24 cellular contexts compared by ENCODE assay signal in the genomic region with DNA sequence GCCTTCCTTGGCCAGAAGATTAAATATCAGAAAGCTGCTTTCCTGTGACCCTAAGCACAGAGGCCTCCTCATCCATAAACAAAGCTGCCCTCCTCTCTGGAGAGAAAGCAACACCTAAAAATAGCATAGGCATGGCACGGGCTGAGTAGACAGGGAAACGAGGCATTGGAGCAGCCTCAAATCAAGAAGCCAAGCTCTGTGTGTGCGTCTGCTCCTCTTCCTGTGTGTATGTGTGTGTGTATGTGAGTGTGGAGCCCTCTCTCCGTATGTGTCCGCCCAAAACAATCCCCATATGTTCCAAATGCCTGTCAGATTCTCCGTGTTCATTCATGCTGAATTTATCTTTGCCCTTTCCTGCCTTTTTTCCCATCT. TPM values are rescaled to one million over a fixed set of nuclear protein-coding genes. Genes with fewer than 3 reads are reported as not detected.
"Had no signal": no experiment of that assay in that cellular context is flagged by ENCODE, and none has a peak within 500 bp of the region (broad histone marks: within the 10 kb centered on the region; RNA-seq: fewer than 3 reads in every experiment).

No MANE protein-coding gene starts in this region.

- H3K4me3 Mint-ChIP-seq: activated naive CD4-positive, alpha-beta T cell treated with anti-CD3 and anti-CD28 coated beads, Interleukin-2, amount 10 ng/mL, durations not matched to agents 7 days and 5 days; memory B cell; naive thymus-derived CD4-positive, alpha-beta T cell; T-cell had no signal

- H3K27ac ChIP-seq: ascending aorta, coronary artery, foreskin keratinocyte, prostate gland, sigmoid colon, stomach, thoracic aorta, upper lobe of right lung had no signal

- H3K4me3 ChIP-seq: ascending aorta, coronary artery, mucosa of descending colon, prostate gland, sigmoid colon, stomach, thoracic aorta, upper lobe of right lung had no signal

- H3K4me2 ChIP-seq: SK-N-SH had no signal

- ATAC-seq: left lobe of liver; mucosa of descending colon; naive thymus-derived CD4-positive, alpha-beta T cell; T-cell; upper lobe of right lung had no signal

- H3K4me1 ChIP-seq: ascending aorta, foreskin keratinocyte, prostate gland, sigmoid colon, upper lobe of right lung had no signal

- FAIRE-seq: bronchial epithelial cell, islet of Langerhans had no signal

- H3K9ac ChIP-seq: SK-N-SH had no signal

- H3K4me1 Mint-ChIP-seq: activated naive CD4-positive, alpha-beta T cell treated with anti-CD3 and anti-CD28 coated beads, Interleukin-2, amount 10 ng/mL, durations not matched to agents 7 days and 5 days had no signal

- H3K27ac Mint-ChIP-seq: activated naive CD4-positive, alpha-beta T cell treated with anti-CD3 and anti-CD28 coated beads, Interleukin-2, amount 10 ng/mL, durations not matched to agents 7 days and 5 days; memory B cell; naive thymus-derived CD4-positive, alpha-beta T cell; T-cell had no signal

- DNase-seq: activated CD4-positive, alpha-beta T cell treated with anti-CD3 and anti-CD28 coated beads, Interleukin-2, amount 50 U/mL, for 48 hours; activated CD4-positive, CD25-positive, alpha-beta regulatory T cell treated with anti-CD3 and anti-CD28 coated beads, Interleukin-2, amount 50 U/mL, for 72 hours; activated naive CD4-positive, alpha-beta T cell treated with anti-CD3 and anti-CD28 coated beads, Interleukin-2, amount 10 ng/mL, durations not matched to agents 7 days and 5 days; effector CD4-positive, alpha-beta T cell; mucosa of descending colon; naive thymus-derived CD4-positive, alpha-beta T cell; occipital lobe; sigmoid colon; SK-N-SH; stimulated activated CD4-positive, alpha-beta T cell treated with anti-CD3 and anti-CD28 coated beads, Interleukin-12 subunit alpha, Interleukin-12 subunit beta, amount 100 ng/mL, for 4 hours; stimulated activated CD4-positive, alpha-beta T cell treated with anti-CD3 and anti-CD28 coated beads, Interleukin-2, amount 100 ng/mL, for 24 hours; stomach; T-cell; T-helper 9 cell; upper lobe of right lung had no signal

- H3K36me3 Mint-ChIP-seq: activated naive CD4-positive, alpha-beta T cell treated with anti-CD3 and anti-CD28 coated beads, Interleukin-2, amount 10 ng/mL, durations not matched to agents 7 days and 5 days; memory B cell; T-cell had no signal

- H3K9me3 Mint-ChIP-seq: activated naive CD4-positive, alpha-beta T cell treated with anti-CD3 and anti-CD28 coated beads, Interleukin-2, amount 10 ng/mL, durations not matched to agents 7 days and 5 days; T-cell had no signal

- H3K36me3 ChIP-seq: ascending aorta, prostate gland, sigmoid colon, stomach, thoracic aorta, upper lobe of right lung had no signal

- H3K27me3 ChIP-seq: ascending aorta, foreskin keratinocyte, upper lobe of right lung had no signal

- H3K9me3 ChIP-seq: ascending aorta, mucosa of descending colon, prostate gland, sigmoid colon, SK-N-SH, stomach, thoracic aorta, upper lobe of right lung had no signal

RNA-seq across cellular contexts. Expression of gene KCNJ5, which starts 24.0 kb away (rescaled TPM):
- polyA plus RNA-seq: naive thymus-derived CD4-positive, alpha-beta T cell had no signal

RNA-seq across cellular contexts. Expression of gene TP53AIP1, which starts 27.5 kb away (rescaled TPM):
- total RNA-seq: ascending aorta; left lobe of liver; naive thymus-derived CD4-positive, alpha-beta T cell; stomach; T-cell; thoracic aorta; upper lobe of right lung had no signal
- polyA plus RNA-seq: naive thymus-derived CD4-positive, alpha-beta T cell had no signal

RNA-seq across cellular contexts. Expression of gene KCNJ1, which starts 48.0 kb away (rescaled TPM):
- total RNA-seq: ascending aorta; foreskin keratinocyte; left lobe of liver; mucosa of descending colon; naive thymus-derived CD4-positive, alpha-beta T cell; occipital lobe; prostate gland; stomach; T-cell had no signal
- polyA plus RNA-seq: foreskin keratinocyte, sigmoid colon, SK-N-SH had no signal
